ENCODE assay signal across 8 cellular contexts in the genomic region with DNA sequence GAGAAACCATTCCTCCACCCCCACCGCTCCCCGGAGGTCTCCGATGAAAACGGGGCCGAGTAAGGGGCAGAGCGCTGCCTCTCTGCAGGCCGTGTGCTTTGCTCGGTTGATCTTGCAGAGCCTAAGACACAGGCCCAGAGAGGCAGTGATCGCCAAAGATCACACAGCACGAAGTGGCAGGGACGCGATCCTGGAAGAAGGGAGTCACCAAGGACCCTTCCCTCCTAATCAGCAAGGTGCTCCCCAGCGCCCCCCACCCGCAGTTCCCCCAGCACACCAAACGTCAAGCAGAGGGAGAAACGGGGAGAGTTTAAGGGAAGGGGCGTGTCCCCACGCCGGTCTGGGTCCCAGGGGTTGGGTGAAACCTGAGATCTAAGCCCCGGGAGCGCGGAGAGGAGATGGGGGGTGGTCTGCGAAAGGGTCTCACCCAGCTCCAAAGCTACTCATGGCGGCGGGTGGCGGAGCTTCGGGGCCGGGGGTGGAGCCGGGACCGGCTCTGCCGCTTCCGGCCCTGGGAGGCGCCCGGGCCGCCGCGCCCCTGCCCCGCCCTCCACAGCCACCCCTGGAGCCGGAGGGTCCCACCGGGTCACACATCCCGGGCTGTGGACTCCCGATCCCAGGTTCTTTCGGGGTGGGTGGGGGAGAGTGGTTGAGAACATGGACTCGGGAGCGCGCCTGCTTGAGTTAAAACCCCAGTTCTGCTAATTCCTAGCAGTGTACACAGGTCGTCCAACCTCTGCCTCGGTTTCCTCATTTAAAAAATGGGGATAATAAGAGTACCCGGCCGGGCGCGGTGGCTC. TPM values are rescaled to one million over a fixed set of nuclear protein-coding genes. Genes with fewer than 3 reads are reported as not detected.
DNase-seq lines count a peak whose midpoint lies in the region; ATAC-seq, FAIRE-seq and TF ChIP-seq lines count a peak whose summit lies in the region.

A gene with protein sequence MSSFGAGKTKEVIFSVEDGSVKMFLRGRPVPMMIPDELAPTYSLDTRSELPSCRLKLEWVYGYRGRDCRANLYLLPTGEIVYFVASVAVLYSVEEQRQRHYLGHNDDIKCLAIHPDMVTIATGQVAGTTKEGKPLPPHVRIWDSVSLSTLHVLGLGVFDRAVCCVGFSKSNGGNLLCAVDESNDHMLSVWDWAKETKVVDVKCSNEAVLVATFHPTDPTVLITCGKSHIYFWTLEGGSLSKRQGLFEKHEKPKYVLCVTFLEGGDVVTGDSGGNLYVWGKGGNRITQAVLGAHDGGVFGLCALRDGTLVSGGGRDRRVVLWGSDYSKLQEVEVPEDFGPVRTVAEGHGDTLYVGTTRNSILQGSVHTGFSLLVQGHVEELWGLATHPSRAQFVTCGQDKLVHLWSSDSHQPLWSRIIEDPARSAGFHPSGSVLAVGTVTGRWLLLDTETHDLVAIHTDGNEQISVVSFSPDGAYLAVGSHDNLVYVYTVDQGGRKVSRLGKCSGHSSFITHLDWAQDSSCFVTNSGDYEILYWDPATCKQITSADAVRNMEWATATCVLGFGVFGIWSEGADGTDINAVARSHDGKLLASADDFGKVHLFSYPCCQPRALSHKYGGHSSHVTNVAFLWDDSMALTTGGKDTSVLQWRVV (minus strand): TSS at position 468 of the 800 bp plus-strand sequence. CDS start 21 bp downstream, at position 447.

- H3K4me3 Mint-ChIP-seq in CD8-positive, alpha-beta T cell: peak within 1 kb of the TSS; percentile 92

- H3K9me1 ChIP-seq in K562 (ENCODE audit: control insufficient read depth, insufficient read depth, low read length): no peaks in the 10 kb centered on the region

- CTCF ChIA-PET in CD8-positive, alpha-beta T cell (lab: Charles Lee): interaction anchor here (1.0 to 10.1 kb wide), 5 partner anchors 9 to 200 kb away, joined by 3 to 105 read pairs (median 5); no protein-coding TSS in a partner anchor
- CTCF ChIA-PET in K562 (lab: Yijun Ruan, JAX; ENCODE audit: low intra/inter-chr PET ratio): interaction anchor here (0.6 kb wide), 1 partner anchor 116 kb away, joined by 3 read pairs; no protein-coding TSS in a partner anchor

- in situ Hi-C loops in K562 (cut with MboI): no loop called here

- H3K79me2 ChIP-seq in K562 (ENCODE audit: control insufficient read depth, insufficient read depth, low read length): peaks cover 17% of the 10 kb centered on the region

- H3K27me3 Mint-ChIP-seq in CD8-positive, alpha-beta T cell (ENCODE audit: low read depth): no peaks in the 10 kb centered on the region

- ATAC-seq in CD8-positive, alpha-beta T cell: peak; percentile 29
- peak; percentile 57 for ATAC-seq in K562
- no peak for ATAC-seq in GM21360 (IDR thresholded peaks at IDR 0.05; ENCODE audit: unreplicated experiment)

- H3K9me3 Mint-ChIP-seq in CD8-positive, alpha-beta T cell: no peaks in the 10 kb centered on the region

- H3K27me3 ChIP-seq in CD8-positive, alpha-beta T cell (ENCODE audit: insufficient read depth, low read length): no peaks in the 10 kb centered on the region
- H3K27me3 ChIP-seq in K562 (ENCODE audit: control insufficient read depth in 2 of 2, insufficient read depth in 2 of 2, low read length in 2 of 2): no peaks in the 10 kb centered on the region
- H3K27me3 ChIP-seq in iPS-20b (ENCODE audit: insufficient read depth, low read length): peaks cover 9% of the 10 kb centered on the region; the same call in 1 of the 2 replicates
- H3K27me3 ChIP-seq in spleen (replicated peaks in 1 of 7): peaks cover 0 to 9% (median 0%) of the 10 kb centered on the region in 7 donors

- no peak for TF ChIP-seq EP300 in K562 (IDR thresholded peaks at IDR 0.05; ENCODE audit: low read length)

- H3K4me2 ChIP-seq in K562 (ENCODE audit: insufficient read depth, low read length): peak within 1 kb of the TSS; percentile 92

- H4K20me1 ChIP-seq in K562 (replicated peaks; ENCODE audit: control insufficient read depth, insufficient read depth, low read length): no peaks in the 10 kb centered on the region

- no TSS peak for BruUV-seq in K562 (replicated peaks; lab: Mats Ljungman, UMichigan)

- H3K36me3 Mint-ChIP-seq in CD8-positive, alpha-beta T cell: peaks cover 13% of the 10 kb centered on the region

- peak; percentile 29 for FAIRE-seq in K562 (lab: Jason Lieb, UNC)

- TF ChIP-seq RAD21 in K562 (CRISPR knock-in tag; conservative IDR thresholded peaks at IDR 0.05 in 1 of 2, IDR thresholded peaks at IDR 0.05 in 1 of 2): no peak; a peak in 1 of 4 replicates

- peaks cover 37% of the 10 kb centered on the region for H3K4me1 ChIP-seq in CD8-positive, alpha-beta T cell (ENCODE audit: insufficient read depth, low read length)
- H3K4me1 ChIP-seq in K562 (replicated peaks in 1 of 2; ENCODE audit: control insufficient read depth in 2 of 2, insufficient read depth in 2 of 2, low read length in 2 of 2): peaks cover 32 to 65% of the 10 kb centered on the region in 2 experiments
- H3K4me1 ChIP-seq in iPS-20b (ENCODE audit: insufficient read depth, low read length): peaks cover 11% of the 10 kb centered on the region; the same call in 1 of the 2 replicates
- peaks cover 29 to 65% (median 54%) of the 10 kb centered on the region in 6 donors for H3K4me1 ChIP-seq in spleen

- TF ChIP-seq POLR2A in K562 (conservative IDR thresholded peaks at IDR 0.05) (peak; percentile 71), spleen (IDR thresholded peaks at IDR 0.05) (no peak)

- no peaks in the 10 kb centered on the region for H3K9me3 ChIP-seq in CD8-positive, alpha-beta T cell (ENCODE audit: low read length)
- H3K9me3 ChIP-seq in K562 (replicated peaks; ENCODE audit: control insufficient read depth, insufficient read depth, low read depth, low read length): no peaks in the 10 kb centered on the region
- no peaks in the 10 kb centered on the region for H3K9me3 ChIP-seq in iPS-20b (ENCODE audit: insufficient read depth, low read depth, low read length)
- H3K9me3 ChIP-seq in spleen: no peaks in the 10 kb centered on the region

- intact Hi-C loops in CD8-positive, alpha-beta T cell (cut with DNase I, micrococcal nuclease): no loop called here
- intact Hi-C loops in T-helper 2 cell treated with Interferon-gamma antibody and Interleukin-4, amounts not matched to agents 100 ng/mL and 5 ng/mL, for 36 hours (cut with micrococcal nuclease): loop anchor here (2.0 kb wide), 1 partner anchor 22 kb away; no protein-coding TSS in a partner anchor
- intact Hi-C loops in K562 (cut with micrococcal nuclease) (no loop called here), spleen (cut with DNase I; ENCODE audit: low total_unique reads) (no loop called here)

- H3K36me3 ChIP-seq in CD8-positive, alpha-beta T cell (ENCODE audit: insufficient read depth, low read length): no peaks in the 10 kb centered on the region
- H3K36me3 ChIP-seq in K562 (ENCODE audit: control insufficient read depth, insufficient read depth, low read length) (peaks cover 7% of the 10 kb centered on the region; the same call in 1 of the 3 replicates), iPS-20b (ENCODE audit: insufficient read depth, low read depth, low read length) (no peaks in the 10 kb centered on the region), spleen (peaks cover 0 to 15% (median 0%) of the 10 kb centered on the region in 6 donors)

- H3K9ac ChIP-seq in K562 (ENCODE audit: insufficient read depth in 1 of 2, low read depth in 2 of 2, low read length in 2 of 2) (peak within 1 kb of the TSS; percentile 77 to 92), iPS-20b (ENCODE audit: low read depth, low read length) (peak within 1 kb of the TSS; percentile 50; the same call in 1 of the 2 replicates)

- TF ChIP-seq CTCF in CD8-positive, alpha-beta T cell (IDR thresholded peaks at IDR 0.05): no peak
- peak; percentile 30 to 56 (median 44); a peak in 5 of 6 replicates for TF ChIP-seq CTCF in K562 (IDR thresholded peaks at IDR 0.05 in 2 of 3, conservative IDR thresholded peaks at IDR 0.05 in 1 of 3; ENCODE audit: insufficient read depth in 2 of 3, low read depth in 1 of 3, low read length in 3 of 3)
- peak in 2 of 11 experiments; percentile 21 to 24 for TF ChIP-seq CTCF in spleen (IDR thresholded peaks at IDR 0.05 in 8 of 11, conservative IDR thresholded peaks at IDR 0.05 in 3 of 11)

- peak within 1 kb of the TSS; percentile 88 for H3K27ac Mint-ChIP-seq in CD8-positive, alpha-beta T cell

- peak in 6 of 7 experiments; percentile 41 to 69 (median 54) for DNase-seq in CD8-positive, alpha-beta T cell
- DNase-seq in HT-29 (ENCODE audit: low spot score): peak; percentile 57
- peak; percentile 80 to 84 (median 81) for DNase-seq in K562 (ENCODE audit: extremely low read depth in 1 of 4, low spot score in 3 of 4)
- peak; percentile 93 for DNase-seq in spleen
- no peak for DNase-seq in SKM-1 (lab: John Stamatoyannopoulos, UW; ENCODE audit: unreplicated experiment)

- H3K4me3 ChIP-seq in CD8-positive, alpha-beta T cell (ENCODE audit: low read depth, low read length): peak within 1 kb of the TSS; percentile 83
- H3K4me3 ChIP-seq in K562 (peak within 1 kb of the TSS; percentile 58), iPS-20b (ENCODE audit: low read length) (peak within 1 kb of the TSS; percentile 77), spleen (peak within 1 kb of the TSS; percentile 38 to 90 (median 64))

- whole genome bisulfite sequencing in K562 (ENCODE audit: insufficient coverage, low coverage, missing lambda C conversion rate): 3% methylated on average over 38 of the region's 52 CpGs
- WGBS in spleen, 5 donors: 3 to 6% (median 4%) methylated on average over 28 to 52 of the region's 52 CpGs

- H3K27ac ChIP-seq in CD8-positive, alpha-beta T cell (ENCODE audit: low read depth, low read length): peak within 1 kb of the TSS; percentile 58
- H3K27ac ChIP-seq in K562 (ENCODE audit: extremely low read depth, low read depth, low read length) (peak within 1 kb of the TSS; percentile 80), iPS-20b (ENCODE audit: low read length) (no peak within 1 kb of the TSS), spleen (peak within 1 kb of the TSS; percentile 17 to 92 (median 67))

- POLR2A ChIA-PET in CD8-positive, alpha-beta T cell (lab: Charles Lee): interaction anchor here (0.9 kb wide), 1 partner anchor 26 kb away, joined by 4 read pairs; no protein-coding TSS in a partner anchor
- POLR2A ChIA-PET in K562 (lab: Yijun Ruan, JAX): interaction anchor here (0.7 to 4.7 kb wide), 6 partner anchors 20 to 78 kb away, joined by 3 to 35 read pairs (median 4); no protein-coding TSS in a partner anchor

- peak within 1 kb of the TSS; percentile 93 for H2AFZ ChIP-seq in K562 (ENCODE audit: low read depth, low read length)

- H3K4me1 Mint-ChIP-seq in CD8-positive, alpha-beta T cell (ENCODE audit: low read depth): peaks cover 35% of the 10 kb centered on the region

RNA-seq across cellular contexts. Expression of the gene that starts here (rescaled TPM):
- 10 to 100 TPM; 24.0 to 26.5 TPM for total RNA-seq in CD8-positive, alpha-beta T cell
- total RNA-seq in HT-29 (2014; rRNA removed; shearing (Covaris generic)): 38.2 and 39.5 TPM in 2 replicates
- total RNA-seq in T-helper 2 cell treated with Interferon-gamma antibody and Interleukin-4, amounts not matched to agents 100 ng/mL and 5 ng/mL, for 36 hours: 105 and 110 TPM in 2 replicates
- total RNA-seq in K562 (2011; cell fraction: chromatin; rRNA removed; ENCODE audit: low replicate concordance): 111 and 247 TPM in 2 replicates
- total RNA-seq in K562 (2011; cell fraction: nucleolus; rRNA removed): 153 and 167 TPM in 2 replicates
- 116 and 121 TPM in 2 replicates for total RNA-seq in K562 (2011; cell fraction: nucleoplasm; rRNA removed)
- total RNA-seq in K562 (2014; rRNA removed): 38.8 and 45.0 TPM in 2 replicates
- 13.0 and 16.7 TPM in 2 replicates for total RNA-seq in K562 (2014; rRNA removed; fragmentation: Illumina TruSeq; extraction: Trizol)
- total RNA-seq in K562 (2015; rRNA removed; fragmentation: Illumina TruSeq; extraction: Trizol): 19.6 and 21.6 TPM in 2 replicates
- total RNA-seq in K562 (2021): 56.3 and 69.6 TPM in 2 replicates
- 24.8 and 42.3 TPM in 2 replicates for polyA plus RNA-seq in K562 (2011; rRNA removed)
- 33.6 and 35.3 TPM in 2 replicates for polyA plus RNA-seq in K562 (2011; cell fraction: cytosol; rRNA removed)
- polyA plus RNA-seq in K562 (2011; cell fraction: nucleus; rRNA removed): 183 and 277 TPM in 2 replicates
- polyA plus RNA-seq in K562 (2012): 52.0 and 83.3 TPM in 2 replicates
- 30.7 and 40.9 TPM in 2 replicates for polyA plus RNA-seq in K562 (2014; fragmentation: Illumina TruSeq; extraction: Trizol)
- polyA plus RNA-seq in K562 (2014; fragmentation: Nextera tagmentation; extraction: Ambion mirVana): 1 to 10 TPM; 2.6 to 2.7 TPM
- 50.9 and 53.9 TPM in 2 replicates for polyA plus RNA-seq in K562 (2014; rRNA removed)
- polyA minus RNA-seq in K562 (2011; rRNA and poly(A)+ RNA removed): 17.6 and 20.1 TPM in 2 replicates
- 23.7 and 26.5 TPM in 2 replicates for polyA minus RNA-seq in K562 (2011; cell fraction: cytosol; rRNA and poly(A)+ RNA removed)
- 41.0 and 43.9 TPM in 2 replicates for polyA minus RNA-seq in K562 (2011; cell fraction: nucleus; rRNA and poly(A)+ RNA removed)
- total RNA-seq in spleen: 10 to 100 TPM; 30.8 to 60.6 (median 50.6) TPM
- 10 to 100 TPM; 27.1 to 39.9 (median 34.8) TPM for polyA plus RNA-seq in spleen
